ENCODE assay signal across 21 cellular contexts in the genomic region with DNA sequence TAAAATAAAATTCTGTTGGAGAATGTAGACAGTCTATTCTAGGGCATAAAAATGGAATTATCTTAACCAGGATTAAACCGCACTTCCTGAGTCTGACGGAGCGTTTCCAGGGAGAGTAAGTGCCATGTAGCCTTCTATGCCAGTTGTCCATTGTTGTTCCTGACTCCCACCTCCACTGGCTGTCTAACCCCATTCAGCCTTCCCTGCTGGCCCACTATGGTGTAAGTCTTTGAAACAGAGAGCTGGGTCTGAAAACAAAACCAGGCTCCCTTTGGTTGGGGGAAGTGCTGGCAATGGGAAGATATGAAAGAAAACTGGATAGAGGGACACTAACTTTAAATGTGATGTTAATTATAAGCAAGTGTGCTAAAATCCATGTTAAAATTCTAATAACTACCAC.
DNase-seq lines count a peak whose midpoint lies in the region; ATAC-seq and TF ChIP-seq lines count a peak whose summit lies in the region.
"Had no signal": no experiment of that assay in that cellular context is flagged by ENCODE, and none has a peak within 500 bp of the region (broad histone marks: within the 10 kb centered on the region; RNA-seq: fewer than 3 reads in every experiment).

No MANE protein-coding gene starts in this region.

- DNase-seq in H9 (no peak), esophagus muscularis mucosa (ENCODE audit: extremely low spot score) (peak; percentile 14), neural progenitor cell (ENCODE audit: low spot score) (peak; percentile 59)
- no peak for DNase-seq in activated CD8-positive, alpha-beta T cell treated with anti-CD3 and anti-CD28 coated beads, Interleukin-2, amount 10 ng/mL, durations not matched to agents 7 days and 5 days
- DNase-seq: ACHN; BE2C; C1 segment of cervical spinal cord; CD4-positive, CD25-positive, alpha-beta regulatory T cell; CD8-positive, alpha-beta memory T cell; COR-L47; DMS 273 treated with DMSO at 0.1 percent for 48 hours; DMS53; DND-41; EL; GOT3; H7; IMR-90 had no signal

- no peak overlapping the region for H2AFZ ChIP-seq in H9 (ENCODE audit: low read length)
- H2AFZ ChIP-seq in neural progenitor cell (replicated peaks), result no peak overlapping the region

- H3K56ac ChIP-seq in H9 (ENCODE audit: insufficient read length, low read depth, low read length), result no peak overlapping the region

- H3T11ph ChIP-seq in H9 (ENCODE audit: low read length), result no peak overlapping the region

- H3F3A ChIP-seq in neural progenitor cell (ENCODE audit: low read depth), result peaks cover 5% of the 10 kb centered on the region

- H3K27ac ChIP-seq in H9 (ENCODE audit: insufficient read length, low read depth, low read length) (no peak overlapping the region), esophagus muscularis mucosa (replicated peaks in 1 of 4) (no peak overlapping the region), neural progenitor cell (no peak overlapping the region)

- intact Hi-C loops in esophagus muscularis mucosa (cut with DNase I), result no loop called here

- H3K9me3 ChIP-seq in H9 (ENCODE audit: control insufficient read depth, low read depth, low read length), result no peaks in the 10 kb centered on the region
- H3K9me3 ChIP-seq in esophagus muscularis mucosa, result no peaks in the 10 kb centered on the region
- H3K9me3 ChIP-seq in neural progenitor cell (ENCODE audit: low read depth), result no peaks in the 10 kb centered on the region
- H3K9me3 ChIP-seq: BE2C had no signal

- H3K36me3 ChIP-seq in esophagus muscularis mucosa, result no peaks in the 10 kb centered on the region
- no peaks in the 10 kb centered on the region for H3K36me3 ChIP-seq in neural progenitor cell
- H3K36me3 ChIP-seq: BE2C had no signal

- no peak overlapping the region for H3K4me3 ChIP-seq in esophagus muscularis mucosa
- H3K4me3 ChIP-seq in neural progenitor cell, result no peak overlapping the region
- H3K4me3 ChIP-seq: GM12878, K562 had no signal

- TF ChIP-seq POLR2A in esophagus muscularis mucosa (IDR thresholded peaks at IDR 0.05; ENCODE audit: low read depth), result no peak

- H3K14ac ChIP-seq in H9 (ENCODE audit: insufficient read depth, low read length), result no peak overlapping the region

- H3K4me3 Mint-ChIP-seq in H9 (no peak overlapping the region), neural progenitor cell (peak overlapping the region; percentile 60)
- H3K4me3 Mint-ChIP-seq in activated CD8-positive, alpha-beta T cell treated with anti-CD3 and anti-CD28 coated beads, Interleukin-2, amount 10 ng/mL, durations not matched to agents 7 days and 5 days, result no peak overlapping the region
- H3K4me3 Mint-ChIP-seq: CD4-positive, CD25-positive, alpha-beta regulatory T cell; CD8-positive, alpha-beta memory T cell had no signal

- no peaks in the 10 kb centered on the region for H3K27me3 ChIP-seq in H9 (ENCODE audit: insufficient read depth, low read length)
- H3K27me3 ChIP-seq in esophagus muscularis mucosa, result no peaks in the 10 kb centered on the region
- H3K27me3 ChIP-seq in neural progenitor cell, result no peaks in the 10 kb centered on the region
- H3K27me3 ChIP-seq: BE2C had no signal

- no peaks in the 10 kb centered on the region for H3K79me1 ChIP-seq in H9 (ENCODE audit: insufficient read depth, low read depth, low read length, poor library complexity, severe bottlenecking)

- CTCF ChIA-PET in activated CD8-positive, alpha-beta T cell treated with anti-CD3 and anti-CD28 coated beads, Interleukin-2, amount 10 ng/mL, durations not matched to agents 7 days and 5 days (lab: Charles Lee), result interaction anchor here (1.0 kb wide), 1 partner anchor 23 kb away, joined by 3 read pairs; no protein-coding TSS in a partner anchor

- H2BK120ac ChIP-seq in H9 (ENCODE audit: low read depth, low read length, poor library complexity, severe bottlenecking), result no peak overlapping the region

- H3K4me1 Mint-ChIP-seq in H9, result peaks cover 15 to 29% of the 10 kb centered on the region in 2 experiments
- peaks cover 59% of the 10 kb centered on the region for H3K4me1 Mint-ChIP-seq in neural progenitor cell
- H3K4me1 Mint-ChIP-seq in activated CD8-positive, alpha-beta T cell treated with anti-CD3 and anti-CD28 coated beads, Interleukin-2, amount 10 ng/mL, durations not matched to agents 7 days and 5 days (ENCODE audit: low read depth), result no peaks in the 10 kb centered on the region
- H3K4me1 Mint-ChIP-seq: CD8-positive, alpha-beta memory T cell had no signal

- H3K4me1 ChIP-seq in H9 (ENCODE audit: insufficient read depth, low read length), result no peaks in the 10 kb centered on the region
- H3K4me1 ChIP-seq in esophagus muscularis mucosa, result peaks cover 12 to 33% (median 24%) of the 10 kb centered on the region in 4 donors
- H3K4me1 ChIP-seq in neural progenitor cell, result peaks cover 38% of the 10 kb centered on the region
- H3K4me1 ChIP-seq: BE2C had no signal

- H3K36me3 Mint-ChIP-seq in H9 (ENCODE audit: insufficient read depth in 1 of 3, low read depth in 3 of 3), result no peaks in the 10 kb centered on the region
- no peaks in the 10 kb centered on the region for H3K36me3 Mint-ChIP-seq in neural progenitor cell
- no peaks in the 10 kb centered on the region for H3K36me3 Mint-ChIP-seq in activated CD8-positive, alpha-beta T cell treated with anti-CD3 and anti-CD28 coated beads, Interleukin-2, amount 10 ng/mL, durations not matched to agents 7 days and 5 days (ENCODE audit: low read depth)

- WGBS in H9 (ENCODE audit: extremely low coverage, insufficient read length, low lambda C conversion rate), result no CpG with 5 or more reads among the region's 3 CpGs
- WGBS in esophagus muscularis mucosa, result 98% methylated on average over 3 of the region's 3 CpGs

- no peak for ATAC-seq in activated CD8-positive, alpha-beta T cell treated with anti-CD3 and anti-CD28 coated beads, Interleukin-2, amount 10 ng/mL, durations not matched to agents 7 days and 5 days
- ATAC-seq in GM18498 (IDR thresholded peaks at IDR 0.05; ENCODE audit: unreplicated experiment), result no peak
- ATAC-seq in GM18868 (IDR thresholded peaks at IDR 0.05; ENCODE audit: unreplicated experiment), result no peak
- ATAC-seq: GM12878 had no signal

- H4K20me1 ChIP-seq in H9 (ENCODE audit: control insufficient read depth, insufficient read depth, insufficient read length), result no peaks in the 10 kb centered on the region
- H4K20me1 ChIP-seq in neural progenitor cell (ENCODE audit: low read depth), result no peaks in the 10 kb centered on the region

- H2BK12ac ChIP-seq in H9 (ENCODE audit: insufficient read length, low read depth, low read length), result no peak overlapping the region

- no peak overlapping the region for H4K91ac ChIP-seq in H9 (ENCODE audit: insufficient read length, low read depth, low read length)

- no peak overlapping the region for H4K5ac ChIP-seq in H9 (ENCODE audit: insufficient read length, low read depth, low read length)

- no peak overlapping the region for H3K4ac ChIP-seq in H9 (ENCODE audit: low read depth, low read length)

- peak overlapping the region in 2 of 3 experiments; percentile 46 to 68; a peak in 2 of 7 replicates for H3K27ac Mint-ChIP-seq in H9
- H3K27ac Mint-ChIP-seq in neural progenitor cell, result peak overlapping the region; percentile 97
- H3K27ac Mint-ChIP-seq in activated CD8-positive, alpha-beta T cell treated with anti-CD3 and anti-CD28 coated beads, Interleukin-2, amount 10 ng/mL, durations not matched to agents 7 days and 5 days, result no peak overlapping the region

- H2AK5ac ChIP-seq in H9 (ENCODE audit: insufficient read length, low read length), result no peak overlapping the region

- H3K9ac ChIP-seq in H9 (ENCODE audit: extremely low read depth, insufficient read length, low read length) (no peak overlapping the region), neural progenitor cell (no peak overlapping the region)

- no peaks in the 10 kb centered on the region for H3K23me2 ChIP-seq in H9 (ENCODE audit: insufficient read length, low read depth, low read length, poor library complexity, severe bottlenecking)

- H3K79me2 ChIP-seq in H9 (ENCODE audit: insufficient read depth, low read length) (no peaks in the 10 kb centered on the region; the same call in 1 of the 2 replicates), neural progenitor cell (ENCODE audit: low read depth) (no peaks in the 10 kb centered on the region)

- H3K27me3 Mint-ChIP-seq in H9 (ENCODE audit: low read depth) (no peaks in the 10 kb centered on the region), neural progenitor cell (ENCODE audit: insufficient read depth, low read depth) (peaks cover 4% of the 10 kb centered on the region)
- H3K27me3 Mint-ChIP-seq in activated CD8-positive, alpha-beta T cell treated with anti-CD3 and anti-CD28 coated beads, Interleukin-2, amount 10 ng/mL, durations not matched to agents 7 days and 5 days (ENCODE audit: low read depth), result no peaks in the 10 kb centered on the region
- H3K27me3 Mint-ChIP-seq: CD4-positive, CD25-positive, alpha-beta regulatory T cell; CD8-positive, alpha-beta memory T cell had no signal

- no peak overlapping the region for H2BK15ac ChIP-seq in H9 (ENCODE audit: low read depth, low read length)

- H3K4me2 ChIP-seq in H9 (ENCODE audit: insufficient read depth, insufficient read length, low read length), result no peak overlapping the region
- H3K4me2 ChIP-seq in neural progenitor cell, result peak overlapping the region; percentile 56

- H4K8ac ChIP-seq in H9 (replicated peaks; ENCODE audit: insufficient read length, low read depth, low read length), result no peak overlapping the region

- H3K23ac ChIP-seq in H9 (ENCODE audit: insufficient read length, low read depth, low read length), result no peak overlapping the region

- no peaks in the 10 kb centered on the region; a peak in 1 of 5 replicates for H3K9me3 Mint-ChIP-seq in H9
- H3K9me3 Mint-ChIP-seq in neural progenitor cell, result no peaks in the 10 kb centered on the region
- H3K9me3 Mint-ChIP-seq in activated CD8-positive, alpha-beta T cell treated with anti-CD3 and anti-CD28 coated beads, Interleukin-2, amount 10 ng/mL, durations not matched to agents 7 days and 5 days (ENCODE audit: insufficient read depth), result no peaks in the 10 kb centered on the region
- H3K9me3 Mint-ChIP-seq: CD4-positive, CD25-positive, alpha-beta regulatory T cell; CD8-positive, alpha-beta memory T cell had no signal

- H2BK5ac ChIP-seq in H9 (ENCODE audit: insufficient read length, low read length), result no peak overlapping the region

- TF ChIP-seq CTCF in H9 (conservative IDR thresholded peaks at IDR 0.05) (no peak), esophagus muscularis mucosa (IDR thresholded peaks at IDR 0.05) (no peak), neural progenitor cell (IDR thresholded peaks at IDR 0.05) (no peak)

- no peak overlapping the region for H3K18ac ChIP-seq in H9 (ENCODE audit: insufficient read length, low read depth, low read length)

- no peak overlapping the region for H2BK20ac ChIP-seq in H9 (ENCODE audit: low read depth, low read length, poor library complexity, severe bottlenecking)

- TF ChIP-seq EP300 in esophagus muscularis mucosa (IDR thresholded peaks at IDR 0.05), result no peak

- POLR2A ChIA-PET in activated CD8-positive, alpha-beta T cell treated with anti-CD3 and anti-CD28 coated beads, Interleukin-2, amount 10 ng/mL, durations not matched to agents 7 days and 5 days (lab: Charles Lee), result no interaction called here

Comparison
In these comparisons a context has a peak if more than half of its experiments do, and no peak if none do; other contexts are left out.
1. DNase-seq: peak in esophagus muscularis mucosa (single experiment) and neural progenitor cell (single experiment); none in H9 (single experiment) and activated CD8-positive, alpha-beta T cell treated with anti-CD3 and anti-CD28 coated beads, Interleukin-2, amount 10 ng/mL, durations not matched to agents 7 days and 5 days (single experiment).